ENCODE assay signal across 8 cellular contexts in genomic region chr1:32350785-32351076, GRCh38. TPM values are rescaled to one million over a fixed set of nuclear protein-coding genes. Genes with fewer than 3 reads are reported as not detected.
DNase-seq lines count a peak whose midpoint lies in the region; ATAC-seq and TF ChIP-seq lines count a peak whose summit lies in the region.

No MANE protein-coding gene starts in this region.

- TF ChIP-seq CTCF in esophagus muscularis mucosa (IDR thresholded peaks at IDR 0.05) = no peak
- no peak for TF ChIP-seq CTCF in sigmoid colon (IDR thresholded peaks at IDR 0.05)

- H3K9ac ChIP-seq in SK-N-MC (ENCODE audit: insufficient read length) = no peak overlapping the region

- no peak for TF ChIP-seq EP300 in esophagus muscularis mucosa (IDR thresholded peaks at IDR 0.05)
- no peak for TF ChIP-seq EP300 in sigmoid colon (IDR thresholded peaks at IDR 0.05)

- peaks cover 3% of the 10 kb centered on the region; the same call in 1 of the 2 replicates for H3K9me3 ChIP-seq in SK-N-MC (ENCODE audit: low read depth, low read length)
- H3K9me3 ChIP-seq in esophagus muscularis mucosa = no peaks in the 10 kb centered on the region
- no peaks in the 10 kb centered on the region for H3K9me3 ChIP-seq in sigmoid colon

- WGBS in esophagus muscularis mucosa = 81% methylated on average over 5 of the region's 6 CpGs
- WGBS in sigmoid colon, 2 donors = 81 to 85% methylated on average over 6 of the region's 6 CpGs

- H3K27me3 ChIP-seq in esophagus muscularis mucosa = no peaks in the 10 kb centered on the region
- H3K27me3 ChIP-seq in sigmoid colon = no peaks in the 10 kb centered on the region

- H3K4me1 ChIP-seq in esophagus muscularis mucosa (peaks cover 37 to 55% (median 52%) of the 10 kb centered on the region in 4 donors), sigmoid colon (peaks cover 0 to 26% (median 19%) of the 10 kb centered on the region in 4 donors)

- DNase-seq in SK-N-MC (ENCODE audit: low read depth, low spot score) (no peak), esophagus muscularis mucosa (ENCODE audit: extremely low spot score) (no peak), sigmoid colon (no peak), KBM-7 (no peak)

- H3K36me3 ChIP-seq in SK-N-MC (ENCODE audit: insufficient read depth, low read length) (no peaks in the 10 kb centered on the region), esophagus muscularis mucosa (peaks cover 0 to 9% (median 0%) of the 10 kb centered on the region in 4 donors), sigmoid colon (no peaks in the 10 kb centered on the region)

- H3K4me3 ChIP-seq in GM08714 (ENCODE audit: low read length) (peak overlapping the region; percentile 63; the same call in 1 of the 2 replicates), SK-N-MC (peak overlapping the region; percentile 95), esophagus muscularis mucosa (peak overlapping the region; percentile 81 to 94 (median 86)), sigmoid colon (peak overlapping the region in 3 of 4 donors; percentile 70 to 88 (median 78))

- ATAC-seq in HG02610 (IDR thresholded peaks at IDR 0.05; ENCODE audit: unreplicated experiment) (no peak), GM19397 (IDR thresholded peaks at IDR 0.05; ENCODE audit: unreplicated experiment) (no peak), HG02623 (IDR thresholded peaks at IDR 0.05; ENCODE audit: unreplicated experiment) (no peak)

- in situ Hi-C loops in KBM-7 (cut with MboI; ENCODE audit: low pct_unique_long_range_greater_than_20kb, low sequenced_read_pairs) = no loop called here

- intact Hi-C loops in esophagus muscularis mucosa (cut with DNase I) = no loop called here
- intact Hi-C loops in sigmoid colon (cut with DNase I) = loop anchor here (2.0 to 5.0 kb wide), 3 partner anchors 16 to 128 kb away; partner anchors contain the start of genes BSDC1, EIF3I and TMEM234

- H3K27ac ChIP-seq in SK-N-MC = peak overlapping the region; percentile 93
- peak overlapping the region; percentile 94 to 97 (median 94) for H3K27ac ChIP-seq in esophagus muscularis mucosa (replicated peaks in 1 of 4)
- H3K27ac ChIP-seq in sigmoid colon = peak overlapping the region; percentile 84 to 93 (median 90)

- TF ChIP-seq POLR2A in esophagus muscularis mucosa (IDR thresholded peaks at IDR 0.05; ENCODE audit: low read depth) (no peak), sigmoid colon (IDR thresholded peaks at IDR 0.05) (no peak)

RNA-seq across cellular contexts. Expression of gene FAM229A, which starts 11.6 kb away (rescaled TPM):
- total RNA-seq in esophagus muscularis mucosa (1 to 10 TPM; 1.3 to 8.7 (median 4.9) TPM), sigmoid colon (10 to 100 TPM in 1 of 4 donors, 1 to 10 TPM in 3; 3.5 to 13.8 (median 5.6) TPM)
- polyA plus RNA-seq in sigmoid colon = 1 to 10 TPM in 2 of 3 donors, under 1 TPM in 1; 0.60 to 7.5 (median 1.2) TPM

RNA-seq across cellular contexts. Expression of gene TSSK3, which starts 11.6 kb away (rescaled TPM):
- 1 to 10 TPM in 1 of 4 donors, under 1 TPM in 1, not detected in 2; 0.86 to 3.7 TPM for total RNA-seq in esophagus muscularis mucosa
- total RNA-seq in sigmoid colon = 1 to 10 TPM in 3 of 4 donors, not detected in 1; 1.5 to 2.2 (median 2.1) TPM
- 1 to 10 TPM in 1 of 3 donors, not detected in 2; 1.1 TPM for polyA plus RNA-seq in sigmoid colon

RNA-seq across cellular contexts. Expression of gene MARCKSL1, which starts 14.7 kb away (rescaled TPM):
- 10 to 100 TPM in 2 of 4 donors, 1 to 10 TPM in 2; 4.2 to 10.9 (median 9.2) TPM for total RNA-seq in esophagus muscularis mucosa
- 1 to 10 TPM; 4.1 to 9.7 (median 6.6) TPM for total RNA-seq in sigmoid colon
- 100 to 1,000 TPM; 120 to 158 (median 141) TPM for polyA plus RNA-seq in sigmoid colon

RNA-seq across cellular contexts. Expression of gene BSDC1, which starts 43.5 kb away (rescaled TPM):
- total RNA-seq in esophagus muscularis mucosa (10 to 100 TPM; 57.3 to 67.9 (median 63.4) TPM), sigmoid colon (10 to 100 TPM; 52.8 to 76.7 (median 62.1) TPM)
- polyA plus RNA-seq in sigmoid colon = 10 to 100 TPM; 46.2 to 52.0 (median 50.7) TPM

RNA-seq across cellular contexts. Expression of gene HDAC1, which starts 58.8 kb away (rescaled TPM):
- total RNA-seq in esophagus muscularis mucosa (10 to 100 TPM; 42.8 to 70.4 (median 51.4) TPM), sigmoid colon (10 to 100 TPM; 47.1 to 68.0 (median 55.6) TPM)
- polyA plus RNA-seq in sigmoid colon = 100 to 1,000 TPM; 163 to 215 (median 180) TPM
